Comparison of ENCODE assay signal across 8 cellular contexts in genomic region chr13:78658630-78659449, GRCh38. TPM values are rescaled to one million over a fixed set of nuclear protein-coding genes. Genes with fewer than 3 reads are reported as not detected.
DNase-seq lines count a peak whose midpoint lies in the region; ATAC-seq, FAIRE-seq and TF ChIP-seq lines count a peak whose summit lies in the region.

OBI1 (minus strand) TSS chr13:78659155; CDS start chr13:78659120, 35 bp downstream.

- no peaks in the 10 kb centered on the region for H3K9me3 ChIP-seq in hepatocyte (ENCODE audit: low read depth)
- H3K9me3 ChIP-seq in aorta (ENCODE audit: control insufficient read depth, low read length) = no peaks in the 10 kb centered on the region

- no peaks in the 10 kb centered on the region for H3K36me3 ChIP-seq in hepatocyte (replicated peaks; ENCODE audit: insufficient read depth, low read depth)
- H3K36me3 ChIP-seq in aorta (ENCODE audit: control insufficient read depth in 1 of 2, insufficient read depth in 2 of 2, low read length in 1 of 2) = no peaks in the 10 kb centered on the region

- peak within 1 kb of the TSS; percentile 77 for H2AFZ ChIP-seq in hepatocyte

- 2% methylated on average over 65 of the region's 67 CpGs for WGBS in hepatocyte (ENCODE audit: low lambda C conversion rate, missing lambda C conversion rate)
- 0 to 1% methylated on average over 67 of the region's 67 CpGs for WGBS in aorta, 2 donors

- peaks cover 18% of the 10 kb centered on the region for H4K20me1 ChIP-seq in hepatocyte (ENCODE audit: insufficient read depth, poor library complexity, severe bottlenecking)

- peak; percentile 75 for DNase-seq in GM18507 (ENCODE audit: extremely low spot score, insufficient read length, low read depth)
- DNase-seq in NCI-H187 (lab: John Stamatoyannopoulos, UW) = peak; percentile 84 to 89
- DNase-seq in T-helper 22 cell (ENCODE audit: low read depth) = peak; percentile 82
- DNase-seq in astrocyte of the hippocampus (ENCODE audit: low read depth, low spot score) = peak; percentile 96
- DNase-seq in hepatocyte (ENCODE audit: low spot score) = peak; percentile 93
- peak; percentile 71 for DNase-seq in renal cortical epithelial cell (ENCODE audit: low read depth)
- peak; percentile 94 to 97 for DNase-seq in aorta

- H3K9me2 ChIP-seq in hepatocyte (replicated peaks; ENCODE audit: insufficient read depth) = no peaks in the 10 kb centered on the region

- H3K4me3 ChIP-seq in hepatocyte (peak within 1 kb of the TSS; percentile 74), aorta (ENCODE audit: low read length in 2 of 2) (peak within 1 kb of the TSS; percentile 62 to 96)

- intact Hi-C loops in aorta (cut with DNase I) = loop anchor here in 1 of 2 donors (10.0 kb wide), 1 partner anchor 54 kb away; the partner anchor contains the start of gene POU4F1

- H3K4me1 ChIP-seq in hepatocyte (ENCODE audit: insufficient read depth) = peaks cover 2% of the 10 kb centered on the region
- peaks cover 0 to 2% of the 10 kb centered on the region in 2 donors for H3K4me1 ChIP-seq in aorta (ENCODE audit: control insufficient read depth in 1 of 2, insufficient read depth in 2 of 2, low read length in 2 of 2)

- H3K4me2 ChIP-seq in hepatocyte = peak within 1 kb of the TSS; percentile 88

- peak; percentile 93 for FAIRE-seq in GM18507 (lab: Jason Lieb, UNC)

- H3K27ac ChIP-seq in hepatocyte (peak within 1 kb of the TSS; percentile 86), aorta (ENCODE audit: low read depth in 1 of 2, low read length in 2 of 2) (no peak within 1 kb of the TSS)

- H3K27me3 ChIP-seq in hepatocyte (no peaks in the 10 kb centered on the region), aorta (ENCODE audit: control insufficient read depth in 1 of 2, insufficient read depth in 2 of 2, low read length in 1 of 2) (no peaks in the 10 kb centered on the region)

- no peak for TF ChIP-seq CTCF in hepatocyte (IDR thresholded peaks at IDR 0.05; ENCODE audit: poor library complexity)

- ATAC-seq in HG02943 (IDR thresholded peaks at IDR 0.05; ENCODE audit: low read depth, unreplicated experiment) (peak; percentile 73), aorta (ENCODE audit: low FRiP score) (peak; percentile 99)

- H3K79me2 ChIP-seq in hepatocyte = peaks cover 42% of the 10 kb centered on the region

RNA-seq across cellular contexts. Expression of gene OBI1, which starts in this region (rescaled TPM):
- total RNA-seq in hepatocyte (14.3 and 17.6 TPM in 2 replicates), renal cortical epithelial cell (17.2 and 22.5 TPM in 2 replicates), aorta (10 to 100 TPM in 1 of 2 donors, 1 to 10 TPM in 1; 7.9 to 10.7 TPM)
- polyA plus RNA-seq in hepatocyte (5.3 and 9.4 TPM in 2 replicates), aorta (1 to 10 TPM; 3.7 to 5.4 TPM)
